Comparison of ENCODE assay signal across 32 cellular contexts in the genomic region with DNA sequence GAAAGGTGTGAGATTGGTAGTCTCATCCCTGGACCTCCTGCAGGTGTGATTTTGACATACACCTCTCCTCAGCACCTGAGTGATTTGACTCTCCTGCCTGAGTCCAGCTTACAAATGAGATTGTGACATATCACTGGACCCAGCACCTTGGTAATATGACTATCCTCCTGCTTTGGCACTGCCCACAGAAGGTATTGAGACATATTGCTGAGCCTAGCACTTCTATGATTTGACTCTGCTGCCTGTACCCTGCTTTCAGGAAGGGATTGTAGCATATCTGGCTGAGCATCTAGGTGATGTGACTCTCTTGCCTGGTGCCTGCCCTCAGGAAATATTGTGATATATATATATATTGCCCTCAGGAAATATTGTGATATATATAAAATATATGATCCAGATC. TPM values are rescaled to one million over a fixed set of nuclear protein-coding genes. Genes with fewer than 3 reads are reported as not detected.
DNase-seq lines count a peak whose midpoint lies in the region; ATAC-seq, FAIRE-seq and TF ChIP-seq lines count a peak whose summit lies in the region.
"Had no signal": no experiment of that assay in that cellular context is flagged by ENCODE, and none has a peak within 500 bp of the region (broad histone marks: within the 10 kb centered on the region; RNA-seq: fewer than 3 reads in every experiment).

No MANE protein-coding gene starts in this region.

- no peaks in the 10 kb centered on the region for H3K27me3 Mint-ChIP-seq in endothelial cell (ENCODE audit: unreplicated experiment)
- H3K27me3 Mint-ChIP-seq: B cell; CD4-positive, alpha-beta memory T cell; CD4-positive, alpha-beta T cell; CD8-positive, alpha-beta memory T cell had no signal

- H3K9me3 ChIP-seq in A549: peaks cover 8% of the 10 kb centered on the region; the same call in 2 of the 3 replicates
- H3K9me3 ChIP-seq in esophagus muscularis mucosa: no peaks in the 10 kb centered on the region
- H3K9me3 ChIP-seq: BE2C, BLaER1, Caco-2 had no signal

- H3K9me3 Mint-ChIP-seq in endothelial cell (ENCODE audit: unreplicated experiment): peaks cover 11% of the 10 kb centered on the region
- H3K9me3 Mint-ChIP-seq: CD4-positive, alpha-beta memory T cell; CD4-positive, alpha-beta T cell; CD8-positive, alpha-beta memory T cell; CD8-positive, alpha-beta T cell had no signal

- H3K4me1 ChIP-seq in A549 (no peaks in the 10 kb centered on the region), esophagus muscularis mucosa (no peaks in the 10 kb centered on the region)
- H3K4me1 ChIP-seq: BE2C; BLaER1; BLaER1 treated with 17β-estradiol and CSF1 and Interleukin-3, amounts not matched to agents 10 nM and 100 nM; Caco-2 had no signal

- no peaks in the 10 kb centered on the region for H3K4me1 Mint-ChIP-seq in endothelial cell (ENCODE audit: unreplicated experiment)
- H3K4me1 Mint-ChIP-seq: B cell; CD14-positive monocyte; CD4-positive, alpha-beta memory T cell; CD4-positive, CD25-positive, alpha-beta regulatory T cell; CD8-positive, alpha-beta memory T cell had no signal

- H3K36me3 ChIP-seq in esophagus muscularis mucosa: no peaks in the 10 kb centered on the region
- H3K36me3 ChIP-seq: BE2C; BLaER1; BLaER1 treated with 17β-estradiol and CSF1 and Interleukin-3, amounts not matched to agents 10 nM and 100 nM had no signal

- no peak for TF ChIP-seq CTCF in A549 (IDR thresholded peaks at IDR 0.05)
- no peak for TF ChIP-seq CTCF in esophagus muscularis mucosa (IDR thresholded peaks at IDR 0.05)
- no peak for TF ChIP-seq CTCF in endothelial cell (IDR thresholded peaks at IDR 0.05; ENCODE audit: unreplicated experiment)

- in situ Hi-C loops in G401 (cut with HindIII; ENCODE audit: low sequenced_read_pairs): no loop called here

- H3K27ac ChIP-seq in A549 (no peak overlapping the region), esophagus muscularis mucosa (replicated peaks in 1 of 4) (no peak overlapping the region)
- H3K27ac ChIP-seq: 22Rv1; BLaER1; BLaER1 treated with 17β-estradiol and CSF1 and Interleukin-3, amounts not matched to agents 10 nM and 100 nM; C4-2B had no signal

- H3K27me3 ChIP-seq in esophagus muscularis mucosa: no peaks in the 10 kb centered on the region
- H3K27me3 ChIP-seq: BE2C; BLaER1; BLaER1 treated with 17β-estradiol and CSF1 and Interleukin-3, amounts not matched to agents 10 nM and 100 nM had no signal

- TF ChIP-seq EP300 in A549 (IDR thresholded peaks at IDR 0.05): no peak
- no peak for TF ChIP-seq EP300 in esophagus muscularis mucosa (IDR thresholded peaks at IDR 0.05)

- ATAC-seq in A549: no peak
- ATAC-seq: CD8-positive, alpha-beta T cell had no signal

- TF ChIP-seq POLR2A in A549 (IDR thresholded peaks at IDR 0.05; ENCODE audit: low read length) (no peak), esophagus muscularis mucosa (IDR thresholded peaks at IDR 0.05; ENCODE audit: low read depth) (no peak)

- no peak for DNase-seq in A549 (ENCODE audit: low read depth in 1 of 2, low spot score in 1 of 2)
- peak; percentile 57 for DNase-seq in esophagus muscularis mucosa (ENCODE audit: extremely low spot score)
- DNase-seq in G401 (ENCODE audit: low spot score): no peak
- no peak for DNase-seq in endothelial cell (ENCODE audit: low spot score)
- DNase-seq: 8988T; ACHN; AML-193; BE2C; C1 segment of cervical spinal cord; Caco-2; Calu3; CD4-positive, alpha-beta memory T cell; CD4-positive, alpha-beta T cell; CD4-positive, CD25-positive, alpha-beta regulatory T cell; CD8-positive, alpha-beta memory T cell; CD8-positive, alpha-beta T cell; COR-L47; DMS 273 treated with DMSO at 0.1 percent for 48 hours; DMS153; DMS53; DMS79; DMS79 treated with DMSO at 0.1 percent for 48 hours; DND-41; EL had no signal

- H3K4me3 ChIP-seq in A549 (no peak overlapping the region), esophagus muscularis mucosa (no peak overlapping the region)
- H3K4me3 ChIP-seq: BLaER1; BLaER1 treated with 17β-estradiol and CSF1 and Interleukin-3, amounts not matched to agents 10 nM and 100 nM had no signal

- no peak overlapping the region for H3K4me2 ChIP-seq in A549
- H3K4me2 ChIP-seq: BLaER1; BLaER1 treated with 17β-estradiol and CSF1 and Interleukin-3, amounts not matched to agents 10 nM and 100 nM had no signal

- intact Hi-C loops in esophagus muscularis mucosa (cut with DNase I): no loop called here

- no peak overlapping the region for H3K4me3 Mint-ChIP-seq in endothelial cell (ENCODE audit: unreplicated experiment)
- H3K4me3 Mint-ChIP-seq: B cell; CD14-positive monocyte; CD4-positive, alpha-beta memory T cell; CD4-positive, alpha-beta T cell; CD4-positive, CD25-positive, alpha-beta regulatory T cell; CD8-positive, alpha-beta memory T cell; CD8-positive, alpha-beta T cell had no signal

- no peak for TF ChIP-seq RAD21 in A549 (conservative IDR thresholded peaks at IDR 0.05 in 1 of 2, IDR thresholded peaks at IDR 0.05 in 1 of 2)

- H3K36me3 Mint-ChIP-seq in endothelial cell (ENCODE audit: low read depth, unreplicated experiment): peaks cover 6% of the 10 kb centered on the region
- H3K36me3 Mint-ChIP-seq: CD14-positive monocyte; CD4-positive, alpha-beta memory T cell; CD4-positive, CD25-positive, alpha-beta regulatory T cell; CD8-positive, alpha-beta memory T cell; CD8-positive, alpha-beta T cell had no signal

- POLR2A ChIA-PET in A549 (lab: Yijun Ruan, JAX): no interaction called here

- CTCF ChIA-PET in A549 (lab: Yijun Ruan, JAX): no interaction called here

- no peak overlapping the region for H3K27ac Mint-ChIP-seq in endothelial cell (ENCODE audit: unreplicated experiment)
- H3K27ac Mint-ChIP-seq: B cell; CD14-positive monocyte; CD4-positive, alpha-beta memory T cell; CD4-positive, alpha-beta T cell; CD4-positive, CD25-positive, alpha-beta regulatory T cell; CD8-positive, alpha-beta memory T cell; CD8-positive, alpha-beta T cell had no signal

- FAIRE-seq in A549 (lab: Jason Lieb, UNC): no peak
- FAIRE-seq: A204.1, D721Med had no signal

TF ChIP-seq in A549, 52 proteins besides CTCF, POLR2A, EP300 and RAD21:
- TF ChIP-seq HOXA7 (CRISPR knock-in tag; IDR thresholded peaks at IDR 0.05) (no peak), MAFK (IDR thresholded peaks at IDR 0.05; ENCODE audit: partially characterized antibody) (peak; percentile 20)
- TF ChIP-seq, protein P1, sequence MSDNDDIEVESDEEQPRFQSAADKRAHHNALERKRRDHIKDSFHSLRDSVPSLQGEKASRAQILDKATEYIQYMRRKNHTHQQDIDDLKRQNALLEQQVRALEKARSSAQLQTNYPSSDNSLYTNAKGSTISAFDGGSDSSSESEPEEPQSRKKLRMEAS (IDR thresholded peaks at IDR 0.05): no peak

RNA-seq across cellular contexts. Expression of a gene that starts 43.5 kb away (rescaled TPM):
- 5.7 and 6.6 TPM in 2 replicates for polyA plus RNA-seq in A549 (2011; rRNA removed)
- 0.82 and 1.0 TPM in 2 replicates for polyA plus RNA-seq in A549 (2012; cell fraction: cytosol; rRNA removed)
- polyA plus RNA-seq in A549 (2012; cell fraction: nucleus; rRNA removed): 0.98 and 1.1 TPM in 2 replicates
- polyA plus RNA-seq in A549 (2017; fragmentation: RNase III; extraction: RNeasy Plus Mini Kit Qiagen cat#74134 plus additional on column Dnase treatment): 3.9 to 4.7 TPM (median 4.6 TPM) in 3 replicates
- polyA minus RNA-seq in A549 (2011; rRNA and poly(A)+ RNA removed): 3.6 and 5.6 TPM in 2 replicates
- 10 to 100 TPM in 2 of 4 donors, 1 to 10 TPM in 2; 6.1 to 16.2 (median 10.1) TPM for total RNA-seq in esophagus muscularis mucosa
- 9.4 and 18.4 TPM in 2 replicates for total RNA-seq in G401 (2014; rRNA removed; shearing (Covaris generic))
- total RNA-seq in endothelial cell (ENCODE audit: unreplicated experiment): 17.8 TPM

RNA-seq across cellular contexts. Expression of a gene that starts 59.5 kb away (rescaled TPM):
- 4.6 and 4.9 TPM in 2 replicates for polyA plus RNA-seq in A549 (2011; rRNA removed)
- polyA plus RNA-seq in A549 (2012; cell fraction: cytosol; rRNA removed): 1.4 TPM in 2 replicates
- polyA plus RNA-seq in A549 (2012; cell fraction: nucleus; rRNA removed): 1.6 and 2.8 TPM in 2 replicates
- 2.8 to 3.6 TPM (median 3.4 TPM) in 3 replicates for polyA plus RNA-seq in A549 (2017; fragmentation: RNase III; extraction: RNeasy Plus Mini Kit Qiagen cat#74134 plus additional on column Dnase treatment)
- polyA minus RNA-seq in A549 (2011; rRNA and poly(A)+ RNA removed): 1.8 and 2.7 TPM in 2 replicates
- 1 to 10 TPM; 1.8 to 3.3 (median 2.4) TPM for total RNA-seq in esophagus muscularis mucosa
- 4.1 and 7.5 TPM in 2 replicates for total RNA-seq in G401 (2014; rRNA removed; shearing (Covaris generic))
- total RNA-seq in endothelial cell (ENCODE audit: unreplicated experiment): 10.4 TPM
